Comparison of ENCODE assay signal across 9 cellular contexts in genomic region chr21:46065215-46065992, GRCh38.
DNase-seq lines count a peak whose midpoint lies in the region; ATAC-seq and TF ChIP-seq lines count a peak whose summit lies in the region.
"Had no signal": no experiment of that assay in that cellular context is flagged by ENCODE, and none has a peak within 500 bp of the region (broad histone marks: within the 10 kb centered on the region; RNA-seq: fewer than 3 reads in every experiment).

No MANE protein-coding gene starts in this region.

- H3K4me3 Mint-ChIP-seq in stimulated activated memory B cell treated with anti-CD40 and anti-IgM and Interleukin-4, amounts not matched to agents 10 μg/mL and 1 μg/mL and 100 μg/mL, for 72 hours, result no peak overlapping the region
- H3K4me3 Mint-ChIP-seq: dendritic cell treated with granulocyte-macrophage colony-stimulating factor and Interleukin-4, amounts not matched to agents 40 ng/mL and 50 ng/mL, for 4 days had no signal

- H3K27ac ChIP-seq in HEK293 (ENCODE audit: extremely low read depth, low read depth, low read length), result no peak overlapping the region

- H3K36me3 Mint-ChIP-seq in stimulated activated memory B cell treated with anti-CD40 and anti-IgM and Interleukin-4, amounts not matched to agents 10 μg/mL and 1 μg/mL and 100 μg/mL, for 72 hours, result no peaks in the 10 kb centered on the region

- H3K36me3 ChIP-seq in HEK293 (ENCODE audit: control insufficient read depth in 2 of 2, insufficient read depth in 1 of 2, low read length in 2 of 2), result no peaks in the 10 kb centered on the region

- peaks cover 53% of the 10 kb centered on the region for H3K27me3 Mint-ChIP-seq in stimulated activated memory B cell treated with anti-CD40 and anti-IgM and Interleukin-4, amounts not matched to agents 10 μg/mL and 1 μg/mL and 100 μg/mL, for 72 hours

- H3K4me3 ChIP-seq in HEK293 (ENCODE audit: low read depth, low read length), result no peak overlapping the region

- no peaks in the 10 kb centered on the region for H3K9me3 ChIP-seq in HEK293 (ENCODE audit: control insufficient read depth, insufficient read depth, low read depth, low read length)

- CTCF ChIA-PET in HEK293 (lab: Yijun Ruan, JAX), result no interaction called here

- no peaks in the 10 kb centered on the region for H3K4me1 Mint-ChIP-seq in stimulated activated memory B cell treated with anti-CD40 and anti-IgM and Interleukin-4, amounts not matched to agents 10 μg/mL and 1 μg/mL and 100 μg/mL, for 72 hours

- no peak for TF ChIP-seq CTCF in HEK293 (tag by site-specific recombination; IDR thresholded peaks at IDR 0.05)

- no peak overlapping the region for H3K27ac Mint-ChIP-seq in stimulated activated memory B cell treated with anti-CD40 and anti-IgM and Interleukin-4, amounts not matched to agents 10 μg/mL and 1 μg/mL and 100 μg/mL, for 72 hours
- H3K27ac Mint-ChIP-seq: dendritic cell treated with granulocyte-macrophage colony-stimulating factor and Interleukin-4, amounts not matched to agents 40 ng/mL and 50 ng/mL, for 4 days had no signal

- peaks cover 19% of the 10 kb centered on the region for H3K9me3 Mint-ChIP-seq in stimulated activated memory B cell treated with anti-CD40 and anti-IgM and Interleukin-4, amounts not matched to agents 10 μg/mL and 1 μg/mL and 100 μg/mL, for 72 hours

- H3K4me1 ChIP-seq in HEK293 (ENCODE audit: control insufficient read depth, insufficient read depth, low read length), result no peaks in the 10 kb centered on the region

- POLR2A ChIA-PET in HEK293 (lab: Yijun Ruan, JAX), result no interaction called here

- ATAC-seq in stimulated activated memory B cell treated with anti-CD40 and anti-IgM and Interleukin-4, amounts not matched to agents 10 μg/mL and 1 μg/mL and 100 μg/mL, for 72 hours, result peak; percentile 9
- ATAC-seq in GM18520 (IDR thresholded peaks at IDR 0.05; ENCODE audit: unreplicated experiment), result no peak

- DNase-seq in astrocyte of the hippocampus (ENCODE audit: low read depth, low spot score), result peak; percentile 81
- peak; percentile 80 for DNase-seq in kidney glomerular epithelial cell (lab: John Stamatoyannopoulos, UW)
- no peak for DNase-seq in NCI-H1105 treated with DMSO at 0.1 percent for 48 hours (lab: John Stamatoyannopoulos, UW)
- DNase-seq in effector CD4-positive, alpha-beta T cell, result no peak
- no peak for DNase-seq in NCI-H2029 (lab: John Stamatoyannopoulos, UW)

TF ChIP-seq in HEK293, 187 proteins besides CTCF, POLR2A, EP300 and RAD21:
- TF ChIP-seq ZNF341 (tag by site-specific recombination; IDR thresholded peaks at IDR 0.05; ENCODE audit: low read depth), result 0 out of 2 replicates have a peak, but pooled peaks have one; percentile 14
- TF ChIP-seq GLI4 (tag by site-specific recombination; IDR thresholded peaks at IDR 0.05), result no peak
- peak; percentile 87 for TF ChIP-seq ZBTB20 (tag by site-specific recombination; IDR thresholded peaks at IDR 0.05)
- TF ChIP-seq KLF1 (tag by site-specific recombination; IDR thresholded peaks at IDR 0.05), result peak; percentile 65
- no peak for TF ChIP-seq ZNF10 (tag by site-specific recombination; IDR thresholded peaks at IDR 0.05)

Comparison
In these comparisons a context has a peak if more than half of its experiments do, and no peak if none do; other contexts are left out.
1. DNase-seq: peak in astrocyte of the hippocampus (single experiment) and kidney glomerular epithelial cell (single experiment); none in NCI-H1105 treated with DMSO at 0.1 percent for 48 hours (single experiment), effector CD4-positive, alpha-beta T cell (single experiment) and NCI-H2029 (single experiment).